In genomic region chr12:57105011-57105753, GRCh38 we compare ENCODE assay signal across 26 cellular contexts. TPM values are rescaled to one million over a fixed set of nuclear protein-coding genes. Genes with fewer than 3 reads are reported as not detected.
DNase-seq lines count a peak whose midpoint lies in the region; ATAC-seq and TF ChIP-seq lines count a peak whose summit lies in the region.
"Had no signal": no experiment of that assay in that cellular context is flagged by ENCODE, and none has a peak within 500 bp of the region (broad histone marks: within the 10 kb centered on the region; RNA-seq: fewer than 3 reads in every experiment).

No MANE protein-coding gene starts in this region.

- WGBS in IMR-90 (ENCODE audit: extremely low coverage in 2 of 2, insufficient read length in 1 of 2), 2 experiments = 88% methylated on average over 5 of the region's 14 CpGs; no CpG with 5 or more reads in 1 of the 2 experiments
- WGBS in mesenchymal stem cell = 96% methylated on average over 13 of the region's 14 CpGs

- no peak overlapping the region for H2BK5ac ChIP-seq in IMR-90 (ENCODE audit: low read depth, low read length, poor library complexity, severe bottlenecking)
- no peak overlapping the region for H2BK5ac ChIP-seq in mesenchymal stem cell (ENCODE audit: low read depth, low read length, poor library complexity, severe bottlenecking)

- no peak for TF ChIP-seq RAD21 in IMR-90 (IDR thresholded peaks at IDR 0.05; ENCODE audit: low read length)

- no peak overlapping the region for H2AFZ ChIP-seq in IMR-90 (replicated peaks; ENCODE audit: low read length, poor library complexity)
- no peak overlapping the region for H2AFZ ChIP-seq in mesenchymal stem cell (ENCODE audit: low read depth, low read length)
- H2AFZ ChIP-seq: PC-9 had no signal

- peak overlapping the region; percentile 80 to 86 for H3K27ac Mint-ChIP-seq in natural killer cell
- peak overlapping the region in 1 of 2 donors; percentile 6 for H3K27ac Mint-ChIP-seq in natural killer cell treated with Interleukin-12 subunit alpha and Interleukin-12 subunit beta and Interleukin-15 and Interleukin-18, amount 100 ng/mL, for 72 hours

- no peak overlapping the region for H3K27ac ChIP-seq in IMR-90 (ENCODE audit: insufficient read depth, low read length)
- H3K27ac ChIP-seq in mesenchymal stem cell (ENCODE audit: low read length, poor library complexity, severe bottlenecking) = no peak overlapping the region
- H3K27ac ChIP-seq: epithelial cell of prostate, heart right ventricle, left lung, PC-9, prostate gland, thoracic aorta, vagina had no signal

- CTCF ChIA-PET in IMR-90 (lab: Yijun Ruan, JAX) = no interaction called here

- H2BK20ac ChIP-seq in IMR-90 (ENCODE audit: low read depth, low read length) = no peak overlapping the region

- BruUV-seq in IMR-90 (replicated peaks; lab: Mats Ljungman, UMichigan) = no TSS peak

- DNase-seq in natural killer cell (no peak), IMR-90 (no peak), mesenchymal stem cell (no peak), dermis blood vessel endothelial cell (no peak), CD1c-positive myeloid dendritic cell (ENCODE audit: extremely low spot score) (no peak)
- DNase-seq in natural killer cell treated with Interleukin-12 subunit alpha and Interleukin-12 subunit beta and Interleukin-15 and Interleukin-18, amount 100 ng/mL, for 72 hours (ENCODE audit: low spot score) = no peak
- DNase-seq: activated CD4-positive, alpha-beta T cell treated with anti-CD3 and anti-CD28 coated beads, Interleukin-2, amount 10 ng/mL, durations not matched to agents 24 days and 14 days; EL; heart right ventricle; left lung; MG63; midbrain; NCI-H146; NCI-H510A treated with DMSO at 0.1 percent for 48 hours; PC-9 had no signal

- H3K9ac ChIP-seq in IMR-90 (ENCODE audit: low read depth, low read length) = no peak overlapping the region
- no peak overlapping the region for H3K9ac ChIP-seq in mesenchymal stem cell (ENCODE audit: low read length)

- peaks cover 38 to 67% of the 10 kb centered on the region in 2 donors for H3K4me1 Mint-ChIP-seq in natural killer cell
- peaks cover 46 to 52% of the 10 kb centered on the region in 2 donors for H3K4me1 Mint-ChIP-seq in natural killer cell treated with Interleukin-12 subunit alpha and Interleukin-12 subunit beta and Interleukin-15 and Interleukin-18, amount 100 ng/mL, for 72 hours (ENCODE audit: low read depth in 2 of 2)

- H3K23ac ChIP-seq in IMR-90 (ENCODE audit: low read depth, low read length) (no peak overlapping the region), mesenchymal stem cell (ENCODE audit: low read length in 2 of 2) (no peak overlapping the region)

- no peak overlapping the region for H3K18ac ChIP-seq in IMR-90 (ENCODE audit: low read depth, low read length)
- H3K18ac ChIP-seq in mesenchymal stem cell (ENCODE audit: low read depth in 1 of 2, low read length in 2 of 2) = no peak overlapping the region

- H3K4me1 ChIP-seq in IMR-90 (ENCODE audit: control insufficient read depth, insufficient read depth, low read length) (peaks cover 5% of the 10 kb centered on the region), mesenchymal stem cell (ENCODE audit: control insufficient read depth, insufficient read depth, low read depth, low read length) (peaks cover 15% of the 10 kb centered on the region)

- peaks cover 10% of the 10 kb centered on the region for H3K36me3 Mint-ChIP-seq in natural killer cell
- H3K36me3 Mint-ChIP-seq in natural killer cell treated with Interleukin-12 subunit alpha and Interleukin-12 subunit beta and Interleukin-15 and Interleukin-18, amount 100 ng/mL, for 72 hours = peaks cover 10% of the 10 kb centered on the region

- intact Hi-C loops in natural killer cell (cut with micrococcal nuclease) (no loop called here), IMR-90 (cut with micrococcal nuclease) (no loop called here)

- H4K5ac ChIP-seq in IMR-90 (ENCODE audit: low read depth, low read length) = no peak overlapping the region

- H3K4me2 ChIP-seq in IMR-90 (ENCODE audit: low read depth, low read length) (no peak overlapping the region), mesenchymal stem cell (ENCODE audit: low read length, poor library complexity, severe bottlenecking) (no peak overlapping the region)
- H3K4me2 ChIP-seq: PC-9 had no signal

- POLR2A ChIA-PET in IMR-90 (lab: Charles Lee; ENCODE audit: unreplicated experiment) = interaction anchor here (1.4 kb wide), 1 partner anchor 11 kb away, joined by 4 read pairs; no protein-coding TSS in a partner anchor

- ATAC-seq in natural killer cell = no peak
- ATAC-seq in natural killer cell treated with Interleukin-12 subunit alpha and Interleukin-12 subunit beta and Interleukin-15 and Interleukin-18, amount 100 ng/mL, for 72 hours = no peak
- ATAC-seq in IMR-90 (ENCODE audit: low read depth) = no peak
- no peak for ATAC-seq in GM21786 (IDR thresholded peaks at IDR 0.05; ENCODE audit: unreplicated experiment)
- ATAC-seq: heart right ventricle, left lung had no signal

- H2AK5ac ChIP-seq in IMR-90 (ENCODE audit: low read depth, low read length) = no peak overlapping the region
- H2AK5ac ChIP-seq in mesenchymal stem cell (ENCODE audit: low read length, severe bottlenecking) = no peak overlapping the region

- no peak overlapping the region for H3K4me3 Mint-ChIP-seq in natural killer cell
- no peak overlapping the region for H3K4me3 Mint-ChIP-seq in natural killer cell treated with Interleukin-12 subunit alpha and Interleukin-12 subunit beta and Interleukin-15 and Interleukin-18, amount 100 ng/mL, for 72 hours
- H3K4me3 Mint-ChIP-seq: activated CD4-positive, alpha-beta T cell treated with anti-CD3 and anti-CD28 coated beads, Interleukin-2, amount 10 ng/mL, durations not matched to agents 24 days and 14 days; central memory CD8-positive, alpha-beta T cell; neural crest cell had no signal

- H3K14ac ChIP-seq in IMR-90 (replicated peaks; ENCODE audit: low read depth, low read length) (no peak overlapping the region), mesenchymal stem cell (ENCODE audit: low read length in 2 of 2) (no peak overlapping the region)

- in situ Hi-C loops in IMR-90 (cut with MboI; ENCODE audit: low sequenced_read_pairs) = no loop called here

- H2BK12ac ChIP-seq in mesenchymal stem cell (ENCODE audit: low read length in 2 of 2) = no peak overlapping the region

- no peaks in the 10 kb centered on the region for H3K27me3 Mint-ChIP-seq in natural killer cell (ENCODE audit: low read depth in 2 of 2)
- no peaks in the 10 kb centered on the region for H3K27me3 Mint-ChIP-seq in natural killer cell treated with Interleukin-12 subunit alpha and Interleukin-12 subunit beta and Interleukin-15 and Interleukin-18, amount 100 ng/mL, for 72 hours
- H3K27me3 Mint-ChIP-seq: activated CD4-positive, alpha-beta T cell treated with anti-CD3 and anti-CD28 coated beads, Interleukin-2, amount 10 ng/mL, durations not matched to agents 24 days and 14 days; central memory CD8-positive, alpha-beta T cell had no signal

- H3K79me1 ChIP-seq in IMR-90 (ENCODE audit: low read depth in 1 of 2, low read length in 2 of 2) = peaks cover 18 to 46% of the 10 kb centered on the region in 2 experiments
- H3K79me1 ChIP-seq in mesenchymal stem cell (replicated peaks; ENCODE audit: low read length, poor library complexity, severe bottlenecking) = peaks cover 18% of the 10 kb centered on the region

- H4K20me1 ChIP-seq in IMR-90 (ENCODE audit: insufficient read depth, low read length) = peaks cover 18% of the 10 kb centered on the region; the same call in 1 of the 2 replicates

- TF ChIP-seq POLR2A in IMR-90 (IDR thresholded peaks at IDR 0.05; ENCODE audit: low read depth, low read length) = no peak

- no peak overlapping the region for H3K4me3 ChIP-seq in IMR-90 (ENCODE audit: insufficient read depth, low read depth, low read length)
- no peak overlapping the region for H3K4me3 ChIP-seq in mesenchymal stem cell (ENCODE audit: insufficient read depth in 1 of 2, low read depth in 1 of 2, low read length in 2 of 2)
- H3K4me3 ChIP-seq: heart right ventricle, left lung, MG63, PC-9, prostate gland, thoracic aorta, vagina had no signal

- H3K36me3 ChIP-seq in IMR-90 (ENCODE audit: control insufficient read depth, insufficient read depth, low read length) (peaks cover 48% of the 10 kb centered on the region), mesenchymal stem cell (ENCODE audit: control insufficient read depth in 1 of 2, insufficient read depth in 2 of 2, low read depth in 1 of 2, low read length in 2 of 2) (peaks cover 46 to 67% of the 10 kb centered on the region in 2 experiments)

- no peak for TF ChIP-seq CTCF in natural killer cell (IDR thresholded peaks at IDR 0.05)
- no peak for TF ChIP-seq CTCF in IMR-90 (conservative IDR thresholded peaks at IDR 0.05; ENCODE audit: low read depth, low read length)

- H3K27me3 ChIP-seq in IMR-90 (ENCODE audit: control insufficient read depth, insufficient read depth, low read length) = no peaks in the 10 kb centered on the region
- H3K27me3 ChIP-seq in mesenchymal stem cell (ENCODE audit: control insufficient read depth in 1 of 2, insufficient read depth in 1 of 2, low read length in 2 of 2) = no peaks in the 10 kb centered on the region
- H3K27me3 ChIP-seq: heart right ventricle, left lung, MG63, vagina had no signal

- no peak overlapping the region for H3K56ac ChIP-seq in IMR-90 (ENCODE audit: extremely low read depth, insufficient read depth, low read length)

- H3K9me3 Mint-ChIP-seq in natural killer cell = no peaks in the 10 kb centered on the region
- H3K9me3 Mint-ChIP-seq in natural killer cell treated with Interleukin-12 subunit alpha and Interleukin-12 subunit beta and Interleukin-15 and Interleukin-18, amount 100 ng/mL, for 72 hours = no peaks in the 10 kb centered on the region
- H3K9me3 Mint-ChIP-seq: activated CD4-positive, alpha-beta T cell treated with anti-CD3 and anti-CD28 coated beads, Interleukin-2, amount 10 ng/mL, durations not matched to agents 24 days and 14 days; central memory CD8-positive, alpha-beta T cell; neural crest cell had no signal

- H3K9me3 ChIP-seq in IMR-90 (ENCODE audit: control insufficient read depth, insufficient read depth, low read length) (no peaks in the 10 kb centered on the region), mesenchymal stem cell (ENCODE audit: control insufficient read depth, low read length) (no peaks in the 10 kb centered on the region)
- H3K9me3 ChIP-seq: heart right ventricle, left lung, MG63, prostate gland, thoracic aorta, vagina had no signal

- H3K4ac ChIP-seq in IMR-90 (ENCODE audit: low read depth, low read length) (no peak overlapping the region), mesenchymal stem cell (ENCODE audit: low read depth in 1 of 2, low read length in 2 of 2) (no peak overlapping the region)

- H2BK120ac ChIP-seq in IMR-90 (ENCODE audit: low read depth, low read length) (no peak overlapping the region), mesenchymal stem cell (ENCODE audit: low read depth, low read length) (no peak overlapping the region)

- peaks cover 14% of the 10 kb centered on the region for H3K9me1 ChIP-seq in IMR-90 (ENCODE audit: insufficient read depth, low read length)

- H4K91ac ChIP-seq in IMR-90 (ENCODE audit: insufficient read depth, low read depth, low read length) (no peak overlapping the region), mesenchymal stem cell (ENCODE audit: low read length) (no peak overlapping the region)

- H2AK9ac ChIP-seq in IMR-90 (replicated peaks; ENCODE audit: low read depth, low read length, poor library complexity) = peak overlapping the region; percentile 26

- dilution Hi-C loops in IMR-90 (cut with HindIII; ENCODE audit: low sequenced_read_pairs, unreplicated experiment) = no loop called here

- H4K8ac ChIP-seq in IMR-90 (ENCODE audit: low read depth in 2 of 2, low read length in 2 of 2) (no peak overlapping the region), mesenchymal stem cell (ENCODE audit: low read length) (peak overlapping the region; percentile 7)

- H2BK15ac ChIP-seq in IMR-90 (ENCODE audit: low read depth, low read length) = no peak overlapping the region
- H2BK15ac ChIP-seq in mesenchymal stem cell (ENCODE audit: low read depth, poor library complexity, severe bottlenecking) = no peak overlapping the region

RNA-seq across cellular contexts. Expression of gene STAT6, which starts 6.0 kb away (rescaled TPM):
- total RNA-seq in natural killer cell (100 to 1,000 TPM; 277 to 340 (median 319) TPM), IMR-90 (2012; rRNA removed) (38.9 and 43.4 TPM in 2 replicates), dermis blood vessel endothelial cell (39.6 and 40.5 TPM in 2 replicates)
- 100 to 1,000 TPM; 158 to 198 TPM for total RNA-seq in natural killer cell treated with Interleukin-12 subunit alpha and Interleukin-12 subunit beta and Interleukin-15 and Interleukin-18, amount 100 ng/mL, for 72 hours
- polyA plus RNA-seq in IMR-90 (2012; rRNA removed) = 88.8 and 96.9 TPM in 2 replicates
- polyA plus RNA-seq in IMR-90 (2012; cell fraction: cytosol; rRNA removed) = 44.8 and 69.4 TPM in 2 replicates
- 334 and 370 TPM in 2 replicates for polyA plus RNA-seq in IMR-90 (2012; cell fraction: nucleus; rRNA removed; ENCODE audit: low replicate concordance)
- 87.5 TPM for polyA plus RNA-seq in mesenchymal stem cell (2013, experiment 1 of 2)
- polyA plus RNA-seq in mesenchymal stem cell (2013, experiment 2 of 2) = 89.4 TPM

RNA-seq across cellular contexts. Expression of gene NAB2, which starts 16.3 kb away (rescaled TPM):
- total RNA-seq in natural killer cell (1 to 10 TPM; 4.2 to 7.0 (median 5.4) TPM), IMR-90 (2012; rRNA removed) (68.3 and 68.8 TPM in 2 replicates), dermis blood vessel endothelial cell (9.6 and 26.9 TPM in 2 replicates)
- 1 to 10 TPM; 7.7 to 8.0 TPM for total RNA-seq in natural killer cell treated with Interleukin-12 subunit alpha and Interleukin-12 subunit beta and Interleukin-15 and Interleukin-18, amount 100 ng/mL, for 72 hours
- 65.1 and 65.2 TPM in 2 replicates for polyA plus RNA-seq in IMR-90 (2012; rRNA removed)
- polyA plus RNA-seq in IMR-90 (2012; cell fraction: cytosol; rRNA removed) = 52.2 and 62.3 TPM in 2 replicates
- polyA plus RNA-seq in IMR-90 (2012; cell fraction: nucleus; rRNA removed; ENCODE audit: low replicate concordance) = 73.8 and 87.3 TPM in 2 replicates
- 28.9 TPM for polyA plus RNA-seq in mesenchymal stem cell (2013, experiment 1 of 2)
- polyA plus RNA-seq in mesenchymal stem cell (2013, experiment 2 of 2) = 27.0 TPM

RNA-seq across cellular contexts. Expression of gene LRP1, which starts 23.1 kb away (rescaled TPM):
- total RNA-seq in natural killer cell = 10 to 100 TPM in 1 of 3 donors, 1 to 10 TPM in 2; 6.7 to 13.1 (median 9.5) TPM
- under 1 TPM; 0.42 to 0.45 TPM for total RNA-seq in natural killer cell treated with Interleukin-12 subunit alpha and Interleukin-12 subunit beta and Interleukin-15 and Interleukin-18, amount 100 ng/mL, for 72 hours
- 73.1 and 75.5 TPM in 2 replicates for total RNA-seq in IMR-90 (2012; rRNA removed)
- 142 and 155 TPM in 2 replicates for polyA plus RNA-seq in IMR-90 (2012; rRNA removed)
- 119 and 250 TPM in 2 replicates for polyA plus RNA-seq in IMR-90 (2012; cell fraction: cytosol; rRNA removed)
- 252 and 565 TPM in 2 replicates for polyA plus RNA-seq in IMR-90 (2012; cell fraction: nucleus; rRNA removed; ENCODE audit: low replicate concordance)
- polyA plus RNA-seq in mesenchymal stem cell (2013, experiment 1 of 2) = 68.9 TPM
- polyA plus RNA-seq in mesenchymal stem cell (2013, experiment 2 of 2) = 57.9 TPM
- 1.7 and 3.2 TPM in 2 replicates for total RNA-seq in dermis blood vessel endothelial cell

RNA-seq across cellular contexts. Expression of gene NEMP1, which starts 26.6 kb away (rescaled TPM):
- total RNA-seq in natural killer cell (10 to 100 TPM; 11.1 to 16.7 (median 12.1) TPM), IMR-90 (2012; rRNA removed) (10.9 and 14.7 TPM in 2 replicates), dermis blood vessel endothelial cell (7.8 and 10.7 TPM in 2 replicates)
- 10 to 100 TPM; 25.5 to 34.1 TPM for total RNA-seq in natural killer cell treated with Interleukin-12 subunit alpha and Interleukin-12 subunit beta and Interleukin-15 and Interleukin-18, amount 100 ng/mL, for 72 hours
- 7.2 and 8.9 TPM in 2 replicates for polyA plus RNA-seq in IMR-90 (2012; rRNA removed)
- 1.2 and 2.3 TPM in 2 replicates for polyA plus RNA-seq in IMR-90 (2012; cell fraction: cytosol; rRNA removed)
- 3.6 and 28.5 TPM in 2 replicates for polyA plus RNA-seq in IMR-90 (2012; cell fraction: nucleus; rRNA removed; ENCODE audit: low replicate concordance)
- 6.2 TPM for polyA plus RNA-seq in mesenchymal stem cell (2013, experiment 1 of 2)
- 5.8 TPM for polyA plus RNA-seq in mesenchymal stem cell (2013, experiment 2 of 2)

RNA-seq across cellular contexts. Expression of gene LRP1-AS, which starts 42.2 kb away (rescaled TPM):
- total RNA-seq in natural killer cell (not detected), IMR-90 (2012; rRNA removed) (not detected in 2 replicates), dermis blood vessel endothelial cell (not detected in 2 replicates)
- not detected for total RNA-seq in natural killer cell treated with Interleukin-12 subunit alpha and Interleukin-12 subunit beta and Interleukin-15 and Interleukin-18, amount 100 ng/mL, for 72 hours
- polyA plus RNA-seq in IMR-90 (2012; rRNA removed) = not detected in 2 replicates
- not detected in 2 replicates for polyA plus RNA-seq in IMR-90 (2012; cell fraction: cytosol; rRNA removed)
- polyA plus RNA-seq in IMR-90 (2012; cell fraction: nucleus; rRNA removed; ENCODE audit: low replicate concordance) = not detected in 2 replicates
- not detected for polyA plus RNA-seq in mesenchymal stem cell (2013, experiment 1 of 2)
- not detected for polyA plus RNA-seq in mesenchymal stem cell (2013, experiment 2 of 2)
- total RNA-seq: activated CD4-positive, alpha-beta T cell treated with anti-CD3 and anti-CD28 coated beads, Interleukin-2, amount 10 ng/mL, durations not matched to agents 24 days and 14 days; aorta; fibroblast of villous mesenchyme; H4; heart right ventricle; left lung; neural crest cell; PC-9; prostate gland; T-helper 1 cell treated with Interleukin-12 subunit alpha and Interleukin-12 subunit beta and Interleukin-4 antibody, amounts not matched to agents 30 ng/mL and 1 ng/mL, for 36 hours; thoracic aorta; vagina had no signal
- polyA plus RNA-seq: aorta, heart right ventricle had no signal
